Comparison of ENCODE assay signal across 16 cellular contexts in the genomic region with DNA sequence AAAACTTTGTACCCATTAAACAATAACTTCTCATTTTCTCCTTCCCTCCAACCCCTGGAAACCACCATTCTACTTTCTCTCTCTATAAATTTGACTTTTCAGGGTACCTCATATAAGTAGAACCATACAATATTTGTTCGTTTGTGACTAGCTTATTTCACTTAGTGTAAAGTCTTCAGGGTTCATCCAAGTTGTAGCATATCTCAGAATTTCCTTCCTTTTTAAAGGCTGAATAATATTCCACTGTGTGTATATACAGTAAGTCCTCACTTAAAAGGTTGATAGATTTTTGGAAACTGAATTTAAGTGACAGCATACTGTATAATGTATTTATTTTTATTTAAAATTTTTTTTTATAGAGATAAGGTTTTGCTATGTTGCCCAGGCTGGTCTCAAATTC.
"Had no signal": no experiment of that assay in that cellular context is flagged by ENCODE, and none has a peak within 500 bp of the region (broad histone marks: within the 10 kb centered on the region; RNA-seq: fewer than 3 reads in every experiment).

No MANE protein-coding gene starts in this region.

- H3K27ac ChIP-seq: coronary artery, foreskin keratinocyte, pancreas, prostate gland, right lobe of liver, tibial artery had no signal

- H3K4me1 ChIP-seq: foreskin keratinocyte, pancreas, prostate gland, tibial artery had no signal

- H3K9me3 ChIP-seq: pancreas, prostate gland, right lobe of liver, tibial artery, upper lobe of left lung had no signal

- DNase-seq: effector CD4-positive, alpha-beta T cell; endodermal cell; foreskin keratinocyte; kidney; left colon; occipital lobe; pancreas; right lobe of liver; stimulated activated CD4-positive, alpha-beta T cell treated with anti-CD3 and anti-CD28 coated beads, Interleukin-4, amount 100 ng/mL, for 24 hours; tibial artery; upper lobe of left lung had no signal

- H3K4me1 Mint-ChIP-seq: nephron had no signal

- ATAC-seq: foreskin keratinocyte; left colon; pancreas; right lobe of liver; stimulated activated memory B cell treated with anti-CD40 and anti-IgM and Interleukin-4, amounts not matched to agents 10 μg/mL and 1 μg/mL and 100 μg/mL, for 72 hours had no signal

- H3K9me3 Mint-ChIP-seq: endodermal cell; nephron; stimulated activated memory B cell treated with anti-CD40 and anti-IgM and Interleukin-4, amounts not matched to agents 10 μg/mL and 1 μg/mL and 100 μg/mL, for 72 hours; stimulated activated naive CD8-positive, alpha-beta T cell treated with anti-CD3 and anti-CD28 coated beads, Interleukin-15, Interleukin-2, amounts not matched to agents 100 ng/mL and 50 ng/mL, for 24 hours had no signal

- H3K27me3 ChIP-seq: foreskin keratinocyte, pancreas, right lobe of liver, tibial artery, upper lobe of left lung had no signal

- H3K27me3 Mint-ChIP-seq: stimulated activated memory B cell treated with anti-CD40 and anti-IgM and Interleukin-4, amounts not matched to agents 10 μg/mL and 1 μg/mL and 100 μg/mL, for 72 hours; stimulated activated naive CD8-positive, alpha-beta T cell treated with anti-CD3 and anti-CD28 coated beads, Interleukin-15, Interleukin-2, amounts not matched to agents 100 ng/mL and 50 ng/mL, for 24 hours had no signal

- H3K4me3 Mint-ChIP-seq: endodermal cell; nephron; stimulated activated memory B cell treated with anti-CD40 and anti-IgM and Interleukin-4, amounts not matched to agents 10 μg/mL and 1 μg/mL and 100 μg/mL, for 72 hours; stimulated activated naive CD8-positive, alpha-beta T cell treated with anti-CD3 and anti-CD28 coated beads, Interleukin-15, Interleukin-2, amounts not matched to agents 100 ng/mL and 50 ng/mL, for 24 hours had no signal

- H3K4me3 ChIP-seq: coronary artery, pancreas, prostate gland, right lobe of liver, tibial artery, upper lobe of left lung had no signal

- H3K36me3 ChIP-seq: prostate gland, tibial artery had no signal

- H3K27ac Mint-ChIP-seq: endodermal cell; stimulated activated memory B cell treated with anti-CD40 and anti-IgM and Interleukin-4, amounts not matched to agents 10 μg/mL and 1 μg/mL and 100 μg/mL, for 72 hours; stimulated activated naive CD8-positive, alpha-beta T cell treated with anti-CD3 and anti-CD28 coated beads, Interleukin-15, Interleukin-2, amounts not matched to agents 100 ng/mL and 50 ng/mL, for 24 hours had no signal
